8 cellular contexts compared by ENCODE assay signal in genomic region chr1:65059930-65060538, GRCh38.
DNase-seq lines count a peak whose midpoint lies in the region; ATAC-seq and TF ChIP-seq lines count a peak whose summit lies in the region.

No MANE protein-coding gene starts in this region.

- no peaks in the 10 kb centered on the region for H3K9me3 Mint-ChIP-seq in Caco-2 (ENCODE audit: unreplicated experiment)

- H3K27me3 ChIP-seq in Caco-2 (replicated peaks; ENCODE audit: control insufficient read depth, insufficient read depth, low read length) (no peaks in the 10 kb centered on the region), HL-60 (ENCODE audit: insufficient read depth, poor library complexity, severe bottlenecking) (no peaks in the 10 kb centered on the region), adipocyte (replicated peaks; ENCODE audit: control insufficient read depth, insufficient read depth, low read length) (no peaks in the 10 kb centered on the region), hepatocyte (no peaks in the 10 kb centered on the region), upper lobe of left lung (no peaks in the 10 kb centered on the region)

- no TSS peak for BruUV-seq in Caco-2 (replicated peaks; lab: Mats Ljungman, UMichigan)

- H3K4me3 ChIP-seq in Caco-2 (ENCODE audit: low read depth, low read length) (no peak overlapping the region), HL-60 (replicated peaks; ENCODE audit: insufficient read depth, low read length) (no peak overlapping the region), adipocyte (ENCODE audit: low read length) (peak overlapping the region; percentile 28), hepatocyte (no peak overlapping the region), upper lobe of left lung (no peak overlapping the region)

- ATAC-seq in upper lobe of left lung (ENCODE audit: low FRiP score in 2 of 2) = peak in 1 of 2 donors; percentile 71
- no peak for ATAC-seq in HG03139 (IDR thresholded peaks at IDR 0.05; ENCODE audit: unreplicated experiment)

- TF ChIP-seq CTCF in Caco-2 (IDR thresholded peaks at IDR 0.05; ENCODE audit: insufficient read depth in 1 of 2, low read depth in 1 of 2, low read length in 1 of 2, severe bottlenecking in 1 of 2, unreplicated experiment in 1 of 2) (peak; percentile 22 to 24), HL-60 (IDR thresholded peaks at IDR 0.05; ENCODE audit: insufficient read depth, low read length) (peak; percentile 15), hepatocyte (IDR thresholded peaks at IDR 0.05; ENCODE audit: poor library complexity) (peak; percentile 69), upper lobe of left lung (IDR thresholded peaks at IDR 0.05) (peak; percentile 62 to 79 (median 70))

- no peak overlapping the region for H3K4me2 ChIP-seq in hepatocyte

- no peaks in the 10 kb centered on the region for H3K9me3 ChIP-seq in Caco-2
- H3K9me3 ChIP-seq in adipocyte (ENCODE audit: control insufficient read depth, low read length) = no peaks in the 10 kb centered on the region
- no peaks in the 10 kb centered on the region for H3K9me3 ChIP-seq in hepatocyte (ENCODE audit: low read depth)
- no peaks in the 10 kb centered on the region for H3K9me3 ChIP-seq in upper lobe of left lung

- no peaks in the 10 kb centered on the region for H3K4me1 ChIP-seq in Caco-2
- H3K4me1 ChIP-seq in adipocyte (ENCODE audit: control insufficient read depth, insufficient read depth, low read length) = peaks cover 49% of the 10 kb centered on the region
- H3K4me1 ChIP-seq in hepatocyte (ENCODE audit: insufficient read depth) = peaks cover 4% of the 10 kb centered on the region
- H3K4me1 ChIP-seq in upper lobe of left lung = peaks cover 55 to 69% (median 64%) of the 10 kb centered on the region in 4 donors

- no peak overlapping the region for H3K27ac Mint-ChIP-seq in Caco-2 (ENCODE audit: unreplicated experiment)

- no peak overlapping the region for H3K4me3 Mint-ChIP-seq in Caco-2 (ENCODE audit: unreplicated experiment)

- peaks cover 4% of the 10 kb centered on the region for H4K20me1 ChIP-seq in hepatocyte (ENCODE audit: insufficient read depth, poor library complexity, severe bottlenecking)

- H3K27me3 Mint-ChIP-seq in Caco-2 (ENCODE audit: insufficient read depth, unreplicated experiment) = no peaks in the 10 kb centered on the region

- no peaks in the 10 kb centered on the region for H3K4me1 Mint-ChIP-seq in Caco-2 (ENCODE audit: low read depth, unreplicated experiment)

- no peak overlapping the region for H3K27ac ChIP-seq in HL-60 (replicated peaks)
- no peak overlapping the region for H3K27ac ChIP-seq in hepatocyte
- peak overlapping the region in 1 of 4 donors; percentile 53 for H3K27ac ChIP-seq in upper lobe of left lung
- no peak overlapping the region for H3K27ac ChIP-seq in caudate nucleus (ENCODE audit: low read depth, low read length)

- H3K9ac ChIP-seq in adipocyte (ENCODE audit: low read length) = peak overlapping the region; percentile 46

- TF ChIP-seq POLR2A in upper lobe of left lung (IDR thresholded peaks at IDR 0.05) = no peak

- DNase-seq in Caco-2 = no peak
- DNase-seq in HL-60 (ENCODE audit: low read depth in 1 of 2, low spot score in 1 of 2) = no peak
- peak; percentile 83 for DNase-seq in adipocyte (ENCODE audit: low read depth)
- DNase-seq in hepatocyte (ENCODE audit: low spot score) = peak; percentile 34
- no peak for DNase-seq in upper lobe of left lung
- DNase-seq in stimulated activated CD4-positive, alpha-beta T cell treated with anti-CD3 and anti-CD28 coated beads, Interleukin-12 subunit alpha, Interleukin-12 subunit beta, amount 100 ng/mL, for 4 hours = no peak
- no peak for DNase-seq in caudate nucleus (lab: John Stamatoyannopoulos, UW)

- no peak overlapping the region for H2AFZ ChIP-seq in hepatocyte

- WGBS in hepatocyte (ENCODE audit: low lambda C conversion rate, missing lambda C conversion rate) = 45% methylated on average over 7 of the region's 7 CpGs
- 20 to 23% methylated on average over 7 of the region's 7 CpGs for WGBS in upper lobe of left lung, 2 donors

- no peaks in the 10 kb centered on the region for H3K9me2 ChIP-seq in hepatocyte (replicated peaks; ENCODE audit: insufficient read depth)

- POLR2A ChIA-PET in Caco-2 (lab: Charles Lee) = no interaction called here

- H3K79me2 ChIP-seq in hepatocyte = peaks cover 9% of the 10 kb centered on the region

- H3K36me3 ChIP-seq in Caco-2 (ENCODE audit: control insufficient read depth, insufficient read depth, low read length) (no peaks in the 10 kb centered on the region), adipocyte (ENCODE audit: control insufficient read depth, insufficient read depth, low read length, severe bottlenecking) (peaks cover 31% of the 10 kb centered on the region), hepatocyte (replicated peaks; ENCODE audit: insufficient read depth, low read depth) (no peaks in the 10 kb centered on the region), upper lobe of left lung (peaks cover 0 to 32% (median 18%) of the 10 kb centered on the region in 4 donors)

- CTCF ChIA-PET in Caco-2 (lab: Charles Lee) = no interaction called here

- H3K36me3 Mint-ChIP-seq in Caco-2 (ENCODE audit: insufficient read depth, unreplicated experiment) = no peaks in the 10 kb centered on the region

- no peak for TF ChIP-seq EP300 in upper lobe of left lung (IDR thresholded peaks at IDR 0.05)

- intact Hi-C loops in Caco-2 (cut with micrococcal nuclease; ENCODE audit: unreplicated experiment) = loop anchor here (1.0 to 5.0 kb wide), 2 partner anchors 362 to 627 kb away; partner anchors contain the start of genes LEPR and LEPROT

Comparison
In these comparisons a context has a peak if more than half of its experiments do, and no peak if none do; other contexts are left out.
1. DNase-seq: peak in adipocyte (single experiment) and hepatocyte (single experiment); none in Caco-2 (0 of 2), HL-60 (0 of 2), upper lobe of left lung (0 of 2), stimulated activated CD4-positive, alpha-beta T cell treated with anti-CD3 and anti-CD28 coated beads, Interleukin-12 subunit alpha, Interleukin-12 subunit beta, amount 100 ng/mL, for 4 hours (single experiment) and caudate nucleus (0 of 61).
2. CTCF ChIP-seq: peak in every context shown above with its lines; median percentile 70 in upper lobe of left lung; 69 in hepatocyte; 23 in Caco-2; 15 in HL-60.